12 cellular contexts compared by ENCODE assay signal in the genomic region with DNA sequence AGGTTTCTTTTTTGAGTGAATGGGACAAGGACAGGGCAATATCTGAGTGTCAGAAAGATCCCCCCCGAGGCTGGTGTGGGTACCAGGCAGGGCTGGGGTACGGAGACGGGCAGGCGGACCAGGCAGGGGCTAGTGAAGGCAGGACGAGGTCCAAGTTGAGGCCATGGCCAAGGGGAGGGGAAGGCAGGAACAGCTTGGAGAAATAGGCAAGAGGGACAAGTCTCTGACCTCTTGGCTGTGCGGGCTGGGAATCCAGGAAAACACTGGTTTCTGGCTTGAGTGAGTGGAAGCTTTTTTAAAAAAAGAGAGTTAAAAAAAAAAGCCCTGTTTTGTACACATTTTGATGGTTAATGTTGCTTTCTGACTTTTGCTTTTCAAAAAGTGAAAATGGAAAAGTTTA. TPM values are rescaled to one million over a fixed set of nuclear protein-coding genes. Genes with fewer than 3 reads are reported as not detected.
A peak's percentile ranks its signal among the peaks of the same experiment; 100 is the strongest.
DNase-seq lines count a peak whose midpoint lies in the region; ATAC-seq, FAIRE-seq and TF ChIP-seq lines count a peak whose summit lies in the region.
"Had no signal": no experiment of that assay in that cellular context is flagged by ENCODE, and none has a peak within 500 bp of the region (broad histone marks: within the 10 kb centered on the region; RNA-seq: fewer than 3 reads in every experiment).

No MANE protein-coding gene starts in this region.

- H3K79me2 ChIP-seq in astrocyte (ENCODE audit: insufficient read depth, low read length) = peaks cover 88% of the 10 kb centered on the region

- FAIRE-seq in astrocyte (lab: Jason Lieb, UNC) = no peak

- H3K27ac ChIP-seq in astrocyte (ENCODE audit: low read depth, low read length) (peak overlapping the region; percentile 39), heart right ventricle (peak overlapping the region in 9 of 10 donors; percentile 34 to 93 (median 68)), vagina (peak overlapping the region; percentile 59)
- H3K27ac ChIP-seq: KMS-11 had no signal

- no peak overlapping the region for H2AFZ ChIP-seq in astrocyte (ENCODE audit: low read depth, low read length)

- intact Hi-C loops in heart right ventricle (cut with DNase I) = no loop called here
- intact Hi-C loops in vagina (cut with DNase I) = no loop called here

- no peaks in the 10 kb centered on the region for H3K9me3 ChIP-seq in astrocyte (ENCODE audit: insufficient read depth, low read depth, low read length)
- no peaks in the 10 kb centered on the region for H3K9me3 ChIP-seq in heart right ventricle
- H3K9me3 ChIP-seq in vagina = no peaks in the 10 kb centered on the region

- H3K9me3 Mint-ChIP-seq in astrocyte (ENCODE audit: unreplicated experiment) = no peaks in the 10 kb centered on the region
- no peaks in the 10 kb centered on the region for H3K9me3 Mint-ChIP-seq in osteocyte (ENCODE audit: unreplicated experiment)
- no peaks in the 10 kb centered on the region for H3K9me3 Mint-ChIP-seq in stimulated activated effector memory CD8-positive, alpha-beta T cell treated with anti-CD3 and anti-CD28 coated beads, Interleukin-12 subunit alpha, Interleukin-12 subunit beta, amount 100 ng/mL, for 72 hours
- H3K9me3 Mint-ChIP-seq: activated T-cell treated with anti-CD3 and anti-CD28 coated beads, Interleukin-2, amount 50 U/mL, for 72 hours; stimulated activated naive CD8-positive, alpha-beta T cell treated with anti-CD3 and anti-CD28 coated beads, Interleukin-15, amount 100 ng/mL, for 72 hours had no signal

- H3K4me3 ChIP-seq in astrocyte (ENCODE audit: insufficient read depth, low read depth, low read length) (no peak overlapping the region), heart right ventricle (peak overlapping the region in 1 of 10 donors; percentile 3), vagina (no peak overlapping the region)

- peaks cover 7% of the 10 kb centered on the region for H3K36me3 Mint-ChIP-seq in astrocyte (ENCODE audit: low read depth, unreplicated experiment)
- peaks cover 3% of the 10 kb centered on the region for H3K36me3 Mint-ChIP-seq in osteocyte (ENCODE audit: unreplicated experiment)
- no peaks in the 10 kb centered on the region for H3K36me3 Mint-ChIP-seq in stimulated activated effector memory CD8-positive, alpha-beta T cell treated with anti-CD3 and anti-CD28 coated beads, Interleukin-12 subunit alpha, Interleukin-12 subunit beta, amount 100 ng/mL, for 72 hours

- peak overlapping the region; percentile 55 for H3K27ac Mint-ChIP-seq in astrocyte (ENCODE audit: unreplicated experiment)
- H3K27ac Mint-ChIP-seq in osteocyte (ENCODE audit: unreplicated experiment) = peak overlapping the region; percentile 97
- H3K27ac Mint-ChIP-seq in stimulated activated effector memory CD8-positive, alpha-beta T cell treated with anti-CD3 and anti-CD28 coated beads, Interleukin-12 subunit alpha, Interleukin-12 subunit beta, amount 100 ng/mL, for 72 hours = no peak overlapping the region
- H3K27ac Mint-ChIP-seq: activated T-cell treated with anti-CD3 and anti-CD28 coated beads, Interleukin-2, amount 50 U/mL, for 72 hours; stimulated activated naive CD8-positive, alpha-beta T cell treated with anti-CD3 and anti-CD28 coated beads, Interleukin-15, amount 100 ng/mL, for 72 hours had no signal

- no peak for TF ChIP-seq CTCF in astrocyte (IDR thresholded peaks at IDR 0.05; ENCODE audit: insufficient read depth, low read depth, low read length)
- no peak for TF ChIP-seq CTCF in heart right ventricle (IDR thresholded peaks at IDR 0.05)
- TF ChIP-seq CTCF in osteocyte (IDR thresholded peaks at IDR 0.05) = no peak
- TF ChIP-seq CTCF in vagina (IDR thresholded peaks at IDR 0.05) = no peak

- ATAC-seq in heart right ventricle = peak in 6 of 8 donors; percentile 24 to 71 (median 56)
- ATAC-seq in stimulated activated effector memory CD8-positive, alpha-beta T cell treated with anti-CD3 and anti-CD28 coated beads, Interleukin-12 subunit alpha, Interleukin-12 subunit beta, amount 100 ng/mL, for 72 hours = no peak
- no peak for ATAC-seq in GM21423 (IDR thresholded peaks at IDR 0.05; ENCODE audit: unreplicated experiment)
- ATAC-seq: activated T-cell treated with anti-CD3 and anti-CD28 coated beads, Interleukin-2, amount 50 U/mL, for 72 hours; stimulated activated naive CD8-positive, alpha-beta T cell treated with anti-CD3 and anti-CD28 coated beads, Interleukin-15, amount 100 ng/mL, for 72 hours had no signal

- H3K4me1 Mint-ChIP-seq in astrocyte (ENCODE audit: low read depth, unreplicated experiment) = peaks cover 86% of the 10 kb centered on the region
- peaks cover 87% of the 10 kb centered on the region for H3K4me1 Mint-ChIP-seq in osteocyte (ENCODE audit: unreplicated experiment)
- H3K4me1 Mint-ChIP-seq in stimulated activated effector memory CD8-positive, alpha-beta T cell treated with anti-CD3 and anti-CD28 coated beads, Interleukin-12 subunit alpha, Interleukin-12 subunit beta, amount 100 ng/mL, for 72 hours = no peaks in the 10 kb centered on the region

- H3K4me3 Mint-ChIP-seq in astrocyte (ENCODE audit: unreplicated experiment) (no peak overlapping the region), osteocyte (ENCODE audit: unreplicated experiment) (peak overlapping the region; percentile 46)
- no peak overlapping the region for H3K4me3 Mint-ChIP-seq in stimulated activated effector memory CD8-positive, alpha-beta T cell treated with anti-CD3 and anti-CD28 coated beads, Interleukin-12 subunit alpha, Interleukin-12 subunit beta, amount 100 ng/mL, for 72 hours
- H3K4me3 Mint-ChIP-seq: activated T-cell treated with anti-CD3 and anti-CD28 coated beads, Interleukin-2, amount 50 U/mL, for 72 hours; stimulated activated naive CD8-positive, alpha-beta T cell treated with anti-CD3 and anti-CD28 coated beads, Interleukin-15, amount 100 ng/mL, for 72 hours had no signal

- H3K27me3 ChIP-seq in astrocyte (ENCODE audit: insufficient read depth, low read length) (no peaks in the 10 kb centered on the region), heart right ventricle (peaks cover 0 to 5% (median 0%) of the 10 kb centered on the region in 7 donors), vagina (no peaks in the 10 kb centered on the region)

- peak overlapping the region; percentile 48 for H3K9ac ChIP-seq in astrocyte (ENCODE audit: low read length)
- H3K9ac ChIP-seq: KMS-11 had no signal

- DNase-seq in astrocyte (ENCODE audit: low read depth) (no peak), heart right ventricle (peak in 1 of 2 donors; percentile 57), osteocyte (ENCODE audit: extremely low spot score, unreplicated experiment) (no peak), vagina (ENCODE audit: extremely low spot score in 2 of 2) (no peak), NCI-H1436 treated with DMSO at 0.1 percent for 48 hours (lab: John Stamatoyannopoulos, UW) (no peak)
- DNase-seq in stimulated activated effector memory CD8-positive, alpha-beta T cell treated with anti-CD3 and anti-CD28 coated beads, Interleukin-12 subunit alpha, Interleukin-12 subunit beta, amount 100 ng/mL, for 72 hours (ENCODE audit: low spot score in 2 of 2) = no peak
- DNase-seq: activated CD4-positive, alpha-beta T cell treated with anti-CD3 and anti-CD28 coated beads for 48 hours; activated T-cell treated with anti-CD3 and anti-CD28 coated beads, Interleukin-2, amount 50 U/mL, for 72 hours; NCI-H2029 treated with DMSO at 0.1 percent for 48 hours; stimulated activated naive CD8-positive, alpha-beta T cell treated with anti-CD3 and anti-CD28 coated beads, Interleukin-15, amount 100 ng/mL, for 72 hours had no signal

- H3K27me3 Mint-ChIP-seq in astrocyte (ENCODE audit: low read depth, unreplicated experiment) = no peaks in the 10 kb centered on the region
- H3K27me3 Mint-ChIP-seq in osteocyte (ENCODE audit: unreplicated experiment) = no peaks in the 10 kb centered on the region

- H4K20me1 ChIP-seq in astrocyte (ENCODE audit: insufficient read depth, low read length) = peaks cover 3% of the 10 kb centered on the region

- H3K36me3 ChIP-seq in astrocyte (ENCODE audit: insufficient read depth, low read length) (no peaks in the 10 kb centered on the region), heart right ventricle (no peaks in the 10 kb centered on the region), vagina (no peaks in the 10 kb centered on the region)

- WGBS in heart right ventricle, 2 donors = 45 to 60% methylated on average over 6 of the region's 6 CpGs

- H3K4me1 ChIP-seq in astrocyte (ENCODE audit: insufficient read depth, low read length) = peaks cover 70% of the 10 kb centered on the region
- peaks cover 37 to 100% (median 92%) of the 10 kb centered on the region in 9 donors for H3K4me1 ChIP-seq in heart right ventricle
- peaks cover 70% of the 10 kb centered on the region for H3K4me1 ChIP-seq in vagina

- H3K4me2 ChIP-seq in astrocyte (ENCODE audit: low read length) = peak overlapping the region; percentile 58
- H3K4me2 ChIP-seq: KMS-11 had no signal

- no peak for TF ChIP-seq POLR2A in vagina (IDR thresholded peaks at IDR 0.05)

RNA-seq across cellular contexts. Expression of a gene that starts 30.3 kb away (rescaled TPM):
- total RNA-seq in astrocyte = 47.2 and 62.6 TPM in 2 replicates
- 10 to 100 TPM in 9 of 10 donors, 1 to 10 TPM in 1; 9.9 to 16.2 (median 11.8) TPM for total RNA-seq in heart right ventricle
- 10 to 100 TPM in 1 of 2 donors, 1 to 10 TPM in 1; 5.4 to 17.3 TPM for polyA plus RNA-seq in heart right ventricle
- 91.0 and 94.7 TPM in 2 replicates for total RNA-seq in osteocyte
- 36.3 TPM for total RNA-seq in vagina

Comparison
In these comparisons a context has a peak if more than half of its experiments do, and no peak if none do; other contexts are left out.
1. ATAC-seq: peak in heart right ventricle (6 of 8); none in stimulated activated effector memory CD8-positive, alpha-beta T cell treated with anti-CD3 and anti-CD28 coated beads, Interleukin-12 subunit alpha, Interleukin-12 subunit beta, amount 100 ng/mL, for 72 hours (single experiment) and GM21423 (single experiment).
2. Peak in every context shown above with its lines, with median percentiles within 50 percentile points of each other: H3K27ac ChIP-seq.